8 cellular contexts compared by ENCODE assay signal in genomic region chr17:59331929-59332889, GRCh38. TPM values are rescaled to one million over a fixed set of nuclear protein-coding genes. Genes with fewer than 3 reads are reported as not detected.
DNase-seq lines count a peak whose midpoint lies in the region; ATAC-seq and TF ChIP-seq lines count a peak whose summit lies in the region.

No MANE protein-coding gene starts in this region.

- peak; percentile 60 for DNase-seq in activated CD4-positive, CD25-positive, alpha-beta regulatory T cell treated with anti-CD3 and anti-CD28 coated beads, Interleukin-2, amount 50 U/mL, for 72 hours
- peak; percentile 42 for DNase-seq in activated CD4-positive, alpha-beta memory T cell treated with anti-CD3 and anti-CD28 coated beads, Interleukin-2, amount 10 ng/mL, durations not matched to agents 7 days and 5 days
- no peak for DNase-seq in epithelial cell of proximal tubule (ENCODE audit: low read depth)
- peak; percentile 64 to 78 for DNase-seq in tibial artery
- no peak for DNase-seq in NOMO-1 treated with DMSO at 0.1 percent for 48 hours (lab: John Stamatoyannopoulos, UW; ENCODE audit: unreplicated experiment)

- peak overlapping the region; percentile 86 for H3K4me3 ChIP-seq in epithelial cell of proximal tubule (ENCODE audit: low read depth, low read length)
- peak overlapping the region; percentile 65 to 89 for H3K4me3 ChIP-seq in mucosa of rectum (ENCODE audit: low read length in 2 of 2)
- H3K4me3 ChIP-seq in tibial artery = peak overlapping the region; percentile 89 to 99

- H3K9ac ChIP-seq in mucosa of rectum (ENCODE audit: low read depth in 1 of 2, low read length in 2 of 2) = peak overlapping the region; percentile 79 to 89

- H3K27me3 Mint-ChIP-seq in activated CD4-positive, alpha-beta memory T cell treated with anti-CD3 and anti-CD28 coated beads, Interleukin-2, amount 10 ng/mL, durations not matched to agents 7 days and 5 days = no peaks in the 10 kb centered on the region

- H3K27ac Mint-ChIP-seq in activated CD4-positive, alpha-beta memory T cell treated with anti-CD3 and anti-CD28 coated beads, Interleukin-2, amount 10 ng/mL, durations not matched to agents 7 days and 5 days = peak overlapping the region; percentile 70

- no peak for ATAC-seq in activated CD4-positive, CD25-positive, alpha-beta regulatory T cell treated with anti-CD3 and anti-CD28 coated beads, Interleukin-2, amount 50 U/mL, for 24 hours
- peak; percentile 25 for ATAC-seq in HG03442 (IDR thresholded peaks at IDR 0.05; ENCODE audit: unreplicated experiment)

- TF ChIP-seq CTCF in epithelial cell of proximal tubule (conservative IDR thresholded peaks at IDR 0.05; ENCODE audit: low read depth, low read length) (no peak), tibial artery (IDR thresholded peaks at IDR 0.05) (no peak)

- H3K9me3 ChIP-seq in mucosa of rectum (ENCODE audit: control insufficient read depth in 2 of 2, low read length in 2 of 2) (no peaks in the 10 kb centered on the region), tibial artery (no peaks in the 10 kb centered on the region)

- H3K36me3 Mint-ChIP-seq in activated CD4-positive, alpha-beta memory T cell treated with anti-CD3 and anti-CD28 coated beads, Interleukin-2, amount 10 ng/mL, durations not matched to agents 7 days and 5 days (ENCODE audit: low read depth) = peaks cover 2% of the 10 kb centered on the region

- H3K4me1 Mint-ChIP-seq in activated CD4-positive, alpha-beta memory T cell treated with anti-CD3 and anti-CD28 coated beads, Interleukin-2, amount 10 ng/mL, durations not matched to agents 7 days and 5 days = peaks cover 62% of the 10 kb centered on the region

- CTCF ChIA-PET in activated CD4-positive, alpha-beta memory T cell treated with anti-CD3 and anti-CD28 coated beads, Interleukin-2, amount 10 ng/mL, durations not matched to agents 7 days and 5 days (lab: Charles Lee) = interaction anchor here (0.9 to 6.2 kb wide), 6 partner anchors 10 to 107 kb away, joined by 3 to 187 read pairs (median 4); no protein-coding TSS in a partner anchor

- POLR2A ChIA-PET in activated CD4-positive, alpha-beta memory T cell treated with anti-CD3 and anti-CD28 coated beads, Interleukin-2, amount 10 ng/mL, durations not matched to agents 7 days and 5 days (lab: Charles Lee) = interaction anchor here (0.6 to 2.5 kb wide), 13 partner anchors 11 to 454 kb away, joined by 3 to 39 read pairs (median 4); no protein-coding TSS in a partner anchor

- H3K4me3 Mint-ChIP-seq in activated CD4-positive, alpha-beta memory T cell treated with anti-CD3 and anti-CD28 coated beads, Interleukin-2, amount 10 ng/mL, durations not matched to agents 7 days and 5 days = peak overlapping the region; percentile 85

- no peaks in the 10 kb centered on the region for H3K36me3 ChIP-seq in mucosa of rectum (ENCODE audit: control insufficient read depth in 2 of 2, insufficient read depth in 2 of 2, low read length in 2 of 2)
- H3K36me3 ChIP-seq in tibial artery = no peaks in the 10 kb centered on the region

- H3K4me1 ChIP-seq in mucosa of rectum (ENCODE audit: control insufficient read depth in 2 of 2, insufficient read depth in 2 of 2, low read length in 2 of 2) (peaks cover 24 to 33% of the 10 kb centered on the region in 2 donors), tibial artery (peaks cover 0 to 78% (median 60%) of the 10 kb centered on the region in 4 donors)

- intact Hi-C loops in tibial artery (cut with DNase I; ENCODE audit: low total_unique reads) = no loop called here

- H3K27ac ChIP-seq in mucosa of rectum (ENCODE audit: low read depth in 2 of 2, low read length in 2 of 2) (peak overlapping the region; percentile 95 to 97), tibial artery (peak overlapping the region; percentile 99)

- no peaks in the 10 kb centered on the region for H3K27me3 ChIP-seq in mucosa of rectum (ENCODE audit: control insufficient read depth in 2 of 2, insufficient read depth in 2 of 2, low read length in 2 of 2)
- H3K27me3 ChIP-seq in tibial artery = no peaks in the 10 kb centered on the region

- H3K9me3 Mint-ChIP-seq in activated CD4-positive, alpha-beta memory T cell treated with anti-CD3 and anti-CD28 coated beads, Interleukin-2, amount 10 ng/mL, durations not matched to agents 7 days and 5 days = no peaks in the 10 kb centered on the region

RNA-seq across cellular contexts. Expression of gene YPEL2, which starts 0.8 kb away (rescaled TPM):
- 10 to 100 TPM; 17.1 to 18.4 TPM for total RNA-seq in activated CD4-positive, alpha-beta memory T cell treated with anti-CD3 and anti-CD28 coated beads, Interleukin-2, amount 10 ng/mL, durations not matched to agents 7 days and 5 days
- 2.5 and 6.4 TPM in 2 replicates for total RNA-seq in epithelial cell of proximal tubule

Comparison
In these comparisons a context has a peak if more than half of its experiments do, and no peak if none do; other contexts are left out.
1. DNase-seq: peak in activated CD4-positive, CD25-positive, alpha-beta regulatory T cell treated with anti-CD3 and anti-CD28 coated beads, Interleukin-2, amount 50 U/mL, for 72 hours (single experiment), activated CD4-positive, alpha-beta memory T cell treated with anti-CD3 and anti-CD28 coated beads, Interleukin-2, amount 10 ng/mL, durations not matched to agents 7 days and 5 days (single experiment) and tibial artery (2 of 2); none in epithelial cell of proximal tubule (single experiment) and NOMO-1 treated with DMSO at 0.1 percent for 48 hours (single experiment).
2. Peak in every context shown above with its lines, with median percentiles within 50 percentile points of each other: H3K4me3 ChIP-seq.